In the genomic region with DNA sequence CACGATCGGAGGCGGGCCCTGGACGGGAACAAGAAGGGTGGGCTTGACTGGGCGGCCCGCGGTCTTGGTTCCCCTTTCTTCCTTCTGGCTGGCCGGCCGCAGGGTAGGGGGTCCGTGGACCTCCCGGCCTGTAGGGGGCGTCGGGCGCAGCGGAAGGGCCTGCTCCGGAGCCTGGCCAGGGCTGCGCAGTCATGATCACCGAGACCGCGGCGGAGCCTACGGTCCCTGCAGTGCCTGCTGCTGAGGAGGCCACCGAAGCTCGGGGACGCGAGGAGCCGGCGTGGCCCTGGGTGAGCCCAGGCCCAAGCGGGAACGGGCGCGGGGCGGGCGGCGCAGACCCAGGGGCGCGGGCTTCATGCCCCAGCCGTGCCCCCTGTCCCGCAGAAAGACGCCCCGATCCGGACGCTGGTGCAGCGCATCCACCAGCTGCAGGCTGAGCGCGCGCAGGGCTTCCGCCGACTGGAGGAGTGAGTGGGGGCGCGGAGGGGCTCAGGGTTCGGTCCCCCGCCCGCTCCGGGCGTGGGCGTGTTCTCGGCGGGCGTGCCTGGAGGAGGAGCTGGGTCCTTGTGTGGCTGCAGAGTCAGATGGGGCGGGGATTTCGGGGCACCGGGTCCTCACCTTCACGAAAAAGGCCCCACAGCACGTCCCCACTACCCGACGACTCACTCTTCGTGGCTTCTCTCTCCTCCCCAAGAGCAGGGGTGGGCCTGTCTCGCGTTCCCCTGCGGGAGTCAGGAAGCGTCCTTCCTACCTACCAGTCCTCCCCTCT, we compare ENCODE assay signal across 8 cellular contexts. TPM values are rescaled to one million over a fixed set of nuclear protein-coding genes. Genes with fewer than 3 reads are reported as not detected.
DNase-seq lines count a peak whose midpoint lies in the region; ATAC-seq and TF ChIP-seq lines count a peak whose summit lies in the region.

REX1BD (plus strand) TSS at position 188 of the 769 bp plus-strand sequence; CDS start at position 192, 4 bp downstream.

- peak; percentile 82 for ATAC-seq in GM19025 (IDR thresholded peaks at IDR 0.05; ENCODE audit: low read depth, unreplicated experiment)
- peak; percentile 67 for ATAC-seq in HG03280 (IDR thresholded peaks at IDR 0.05; ENCODE audit: unreplicated experiment)
- peak; percentile 89 for ATAC-seq in left lobe of liver

- TF ChIP-seq CTCF in coronary artery (IDR thresholded peaks at IDR 0.05), result peak; percentile 66

- H3K27ac ChIP-seq in coronary artery, result peak within 1 kb of the TSS; percentile 72 to 94

- H3K4me3 ChIP-seq in coronary artery, result peak within 1 kb of the TSS; percentile 95

- DNase-seq in AML-193 (lab: John Stamatoyannopoulos, UW), result peak; percentile 61 to 73
- DNase-seq in NCI-H524 treated with DMSO at 0.1 percent for 48 hours (lab: John Stamatoyannopoulos, UW), result peak; percentile 45
- peak; percentile 89 for DNase-seq in activated CD4-positive, alpha-beta T cell treated with anti-CD3 and anti-CD28 coated beads for 48 hours
- DNase-seq in coronary artery (ENCODE audit: low spot score), result peak; percentile 89
- peak; percentile 78 for DNase-seq in left lobe of liver (ENCODE audit: low spot score)
- peak; percentile 90 for DNase-seq in stimulated activated CD4-positive, alpha-beta T cell treated with anti-CD3 and anti-CD28 coated beads, Interleukin-2, amount 100 ng/mL, for 4 hours (ENCODE audit: low read depth)

RNA-seq across cellular contexts. Expression of gene REX1BD, which starts in this region (rescaled TPM):
- total RNA-seq in left lobe of liver, result 55.7 TPM

Comparison
In these comparisons a context has a peak if more than half of its experiments do, and no peak if none do; other contexts are left out.
1. Peak in every context shown above with its lines: DNase-seq, ATAC-seq, H3K4me3 ChIP-seq and H3K27ac ChIP-seq.